Comparison of ENCODE assay signal across 8 cellular contexts in the genomic region with DNA sequence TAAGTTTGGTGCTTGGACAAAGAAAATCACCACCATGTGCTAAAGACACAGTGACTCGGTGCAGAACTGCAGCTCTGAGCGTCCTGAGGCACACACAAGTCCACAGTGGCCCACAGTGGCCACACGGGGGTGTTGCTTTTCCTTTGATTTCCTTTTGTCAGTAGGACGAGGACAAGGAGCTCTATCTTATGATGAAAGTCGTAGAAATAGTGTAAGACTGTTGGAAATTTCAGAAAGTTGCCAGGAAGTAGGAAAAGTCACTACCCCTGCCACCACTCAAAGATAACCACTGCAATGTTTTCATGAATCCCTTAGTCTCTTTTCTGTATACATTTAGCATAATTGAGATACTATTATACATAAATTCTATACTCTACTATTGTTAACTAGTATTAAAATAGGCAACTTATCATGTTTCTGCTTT.
A peak's percentile ranks its signal among the peaks of the same experiment; 100 is the strongest.
DNase-seq lines count a peak whose midpoint lies in the region; ATAC-seq and TF ChIP-seq lines count a peak whose summit lies in the region.

No MANE protein-coding gene starts in this region.

- BruUV-seq in Panc1 (replicated peaks; lab: Mats Ljungman, UMichigan) = no TSS peak

- no peaks in the 10 kb centered on the region for H3K9me3 ChIP-seq in Panc1 (ENCODE audit: control insufficient read depth, insufficient read depth, low read depth, low read length)
- no peaks in the 10 kb centered on the region for H3K9me3 ChIP-seq in esophagus muscularis mucosa

- ATAC-seq in Panc1 (peak; percentile 69), HG03135 (IDR thresholded peaks at IDR 0.05; ENCODE audit: unreplicated experiment) (no peak), HG03432 (IDR thresholded peaks at IDR 0.05; ENCODE audit: unreplicated experiment) (no peak)

- POLR2A ChIA-PET in Panc1 (lab: Charles Lee) = no interaction called here

- DNase-seq in ACHN (peak; percentile 84), GM13977 (ENCODE audit: low spot score) (no peak), Panc1 (ENCODE audit: low read depth, low spot score) (peak; percentile 65), esophagus muscularis mucosa (ENCODE audit: extremely low spot score) (no peak), T-helper 1 cell (no peak)

- in situ Hi-C loops in ACHN (cut with HindIII; ENCODE audit: low pct_ligation_motif_present, low pct_unique_long_range_greater_than_20kb, low sequenced_read_pairs) (no loop called here), GM13977 (cut with MboI; ENCODE audit: low pct_unique_long_range_greater_than_20kb, low sequenced_read_pairs, unreplicated experiment) (loop anchor here (25.0 kb wide), 1 partner anchor 376 kb away; no protein-coding TSS in a partner anchor), Panc1 (cut with HindIII; ENCODE audit: low pct_unique_long_range_greater_than_20kb, low sequenced_read_pairs) (no loop called here)

- H3K27me3 ChIP-seq in Panc1 (ENCODE audit: control insufficient read depth, insufficient read depth, low read length) = no peaks in the 10 kb centered on the region
- no peaks in the 10 kb centered on the region for H3K27me3 ChIP-seq in esophagus muscularis mucosa

- H3K36me3 ChIP-seq in Panc1 (ENCODE audit: control insufficient read depth, insufficient read depth, low read length) (peaks cover 67% of the 10 kb centered on the region), esophagus muscularis mucosa (peaks cover 8 to 31% (median 23%) of the 10 kb centered on the region in 4 donors)

- intact Hi-C loops in Panc1 (cut with micrococcal nuclease; ENCODE audit: unreplicated experiment) = no loop called here
- intact Hi-C loops in esophagus muscularis mucosa (cut with DNase I) = loop anchor here (5.0 to 10.0 kb wide), 2 partner anchors 171 to 381 kb away; no protein-coding TSS in a partner anchor

- H3K27ac Mint-ChIP-seq in nephron = peak overlapping the region; percentile 31 to 73 (median 69)

- no peak overlapping the region for H3K4me3 Mint-ChIP-seq in nephron

- no peaks in the 10 kb centered on the region for H3K9me3 Mint-ChIP-seq in nephron

- WGBS in esophagus muscularis mucosa = 18% methylated on average over 5 of the region's 5 CpGs

- no peak for TF ChIP-seq EP300 in esophagus muscularis mucosa (IDR thresholded peaks at IDR 0.05)

- H3K27me3 Mint-ChIP-seq in nephron (ENCODE audit: low read depth) = no peaks in the 10 kb centered on the region

- CTCF ChIA-PET in Panc1 (lab: Charles Lee) = interaction anchor here (0.5 to 1.3 kb wide), 2 partner anchors 12 to 401 kb away, joined by 3 to 10 read pairs; no protein-coding TSS in a partner anchor

- peaks cover 51% of the 10 kb centered on the region for H3K36me3 Mint-ChIP-seq in nephron (ENCODE audit: low read depth)

- TF ChIP-seq POLR2A in esophagus muscularis mucosa (IDR thresholded peaks at IDR 0.05; ENCODE audit: low read depth) = no peak

- peaks cover 9% of the 10 kb centered on the region for H3K4me1 Mint-ChIP-seq in nephron

- peaks cover 55% of the 10 kb centered on the region for H3K4me1 ChIP-seq in Panc1 (ENCODE audit: control insufficient read depth, insufficient read depth, low read length)
- peaks cover 0 to 7% (median 2%) of the 10 kb centered on the region in 4 donors for H3K4me1 ChIP-seq in esophagus muscularis mucosa

- H3K4me3 ChIP-seq in Panc1 (ENCODE audit: low read depth in 2 of 2, low read length in 2 of 2) (no peak overlapping the region), esophagus muscularis mucosa (no peak overlapping the region)

- H3K27ac ChIP-seq in Panc1 (ENCODE audit: low read length) (peak overlapping the region; percentile 1), esophagus muscularis mucosa (replicated peaks in 1 of 4) (no peak overlapping the region)

- TF ChIP-seq CTCF in GM13977 (IDR thresholded peaks at IDR 0.05; ENCODE audit: extremely low read depth, insufficient read depth, missing control alignments) (peak; percentile 38), Panc1 (IDR thresholded peaks at IDR 0.05) (peak; percentile 48), esophagus muscularis mucosa (IDR thresholded peaks at IDR 0.05) (peak; percentile 79 to 87 (median 85)), nephron (IDR thresholded peaks at IDR 0.05; ENCODE audit: unreplicated experiment in 3 of 3) (peak; percentile 62 to 76 (median 75))

Comparison
In these comparisons a context has a peak if more than half of its experiments do, and no peak if none do; other contexts are left out.
1. DNase-seq: peak in ACHN (single experiment) and Panc1 (single experiment); none in GM13977 (single experiment), esophagus muscularis mucosa (single experiment) and T-helper 1 cell (0 of 5).
2. Peak in every context shown above with its lines, with median percentiles within 50 percentile points of each other: CTCF ChIP-seq.